Comparison of ENCODE assay signal across 1 cellular context in genomic region chr5:112445626-112446350, GRCh38.
TF ChIP-seq lines count a peak whose summit lies in the region.

No MANE protein-coding gene starts in this region.

TF ChIP-seq in GM23338, 12 proteins besides CTCF, POLR2A, EP300 and RAD21 (continued from another document):
- no peak for TF ChIP-seq ZNF462 (CRISPR knock-in tag; IDR thresholded peaks at IDR 0.05)
- no peak for TF ChIP-seq EZH2 (IDR thresholded peaks at IDR 0.05; ENCODE audit: low read depth, unreplicated experiment)
- TF ChIP-seq CREB1 (CRISPR knock-in tag; IDR thresholded peaks at IDR 0.05; ENCODE audit: low read depth): no peak
- TF ChIP-seq STAT1 (IDR thresholded peaks at IDR 0.05; ENCODE audit: unreplicated experiment): no peak
- TF ChIP-seq REST (IDR thresholded peaks at IDR 0.05; ENCODE audit: unreplicated experiment): no peak
